Comparison of ENCODE assay signal across 16 cellular contexts in the genomic region with DNA sequence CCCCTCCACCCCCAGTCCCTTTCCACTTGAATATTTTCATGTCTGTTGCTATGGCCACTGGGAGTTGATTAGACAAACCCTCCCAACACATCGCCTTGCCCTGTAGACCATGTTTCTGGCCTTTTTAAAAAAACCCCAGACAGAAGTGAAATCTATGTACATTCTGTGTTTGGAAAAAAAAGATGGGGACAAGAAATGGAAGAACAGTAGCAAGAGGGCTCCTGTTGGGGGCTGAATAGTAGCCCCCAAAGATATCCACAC.
A peak's percentile ranks its signal among the peaks of the same experiment; 100 is the strongest.
DNase-seq lines count a peak whose midpoint lies in the region; ATAC-seq, FAIRE-seq and TF ChIP-seq lines count a peak whose summit lies in the region.
"Had no signal": no experiment of that assay in that cellular context is flagged by ENCODE, and none has a peak within 500 bp of the region (broad histone marks: within the 10 kb centered on the region; RNA-seq: fewer than 3 reads in every experiment).

No MANE protein-coding gene starts in this region.

- H3K27ac ChIP-seq in HepG2 (ENCODE audit: extremely low read length, insufficient read depth, low read length) (peak overlapping the region; percentile 18), right lobe of liver (no peak overlapping the region), brain microvascular endothelial cell (peak overlapping the region; percentile 80), mucosa of rectum (ENCODE audit: low read depth in 2 of 2, low read length in 2 of 2) (peak overlapping the region; percentile 65 to 68)
- H3K27ac ChIP-seq: tibial artery had no signal

- no peak for DNase-seq in HepG2 (ENCODE audit: low spot score)
- no peak for DNase-seq in right lobe of liver
- no peak for DNase-seq in brain microvascular endothelial cell
- DNase-seq in MG63: no peak
- no peak for DNase-seq in NCI-H82 treated with DMSO at 0.1 percent for 48 hours (lab: John Stamatoyannopoulos, UW; ENCODE audit: unreplicated experiment)
- DNase-seq in NCI-H446 treated with DMSO at 0.1 percent for 48 hours (lab: John Stamatoyannopoulos, UW): no peak
- DNase-seq: activated CD4-positive, alpha-beta T cell treated with anti-CD3 and anti-CD28 coated beads, Interleukin-2, amount 10 ng/mL, durations not matched to agents 24 days and 14 days; activated naive CD8-positive, alpha-beta T cell treated with anti-CD3 and anti-CD28 coated beads, Interleukin-2, amount 10 ng/mL, durations not matched to agents 7 days and 5 days; activated T-cell treated with anti-CD3 and anti-CD28 coated beads, Interleukin-2, amount 50 U/mL, for 1 hour; T-helper 2 cell had no signal

- H4K20me1 ChIP-seq in HepG2 (ENCODE audit: insufficient read depth, low read length): no peaks in the 10 kb centered on the region

- no peak overlapping the region for H3K9ac ChIP-seq in HepG2 (ENCODE audit: insufficient read depth, low read depth, low read length)
- H3K9ac ChIP-seq in mucosa of rectum (ENCODE audit: low read depth in 1 of 2, low read length in 2 of 2): no peak overlapping the region

- H3K27me3 ChIP-seq in HepG2 (ENCODE audit: control insufficient read depth in 1 of 2, insufficient read depth in 2 of 2, low read length in 2 of 2): no peaks in the 10 kb centered on the region
- H3K27me3 ChIP-seq in right lobe of liver: no peaks in the 10 kb centered on the region
- H3K27me3 ChIP-seq in brain microvascular endothelial cell (replicated peaks): no peaks in the 10 kb centered on the region
- H3K27me3 ChIP-seq in mucosa of rectum (ENCODE audit: control insufficient read depth in 2 of 2, insufficient read depth in 2 of 2, low read length in 2 of 2): no peaks in the 10 kb centered on the region
- H3K27me3 ChIP-seq in MG63: no peaks in the 10 kb centered on the region

- TF ChIP-seq CTCF in HepG2 (CRISPR knock-in tag; IDR thresholded peaks at IDR 0.05) (no peak), right lobe of liver (IDR thresholded peaks at IDR 0.05) (no peak), brain microvascular endothelial cell (IDR thresholded peaks at IDR 0.05; ENCODE audit: low read depth, low read length, missing control alignments) (no peak)

- H3K9me3 ChIP-seq in HepG2 (ENCODE audit: low read length) (no peaks in the 10 kb centered on the region), right lobe of liver (no peaks in the 10 kb centered on the region), mucosa of rectum (ENCODE audit: control insufficient read depth in 2 of 2, low read length in 2 of 2) (no peaks in the 10 kb centered on the region), MG63 (no peaks in the 10 kb centered on the region)
- H3K9me3 ChIP-seq: tibial artery had no signal

- CTCF ChIA-PET in HepG2 (lab: Yijun Ruan, JAX; ENCODE audit: low intra/inter-chr PET ratio, low total read pairs): no interaction called here

- H3K4me3 ChIP-seq in HepG2 (replicated peaks in 1 of 3; ENCODE audit: insufficient read depth in 1 of 3, low read depth in 2 of 3, low read length in 3 of 3) (no peak overlapping the region), right lobe of liver (no peak overlapping the region), brain microvascular endothelial cell (ENCODE audit: low read depth, low read length) (no peak overlapping the region), mucosa of rectum (ENCODE audit: low read length in 2 of 2) (no peak overlapping the region), MG63 (no peak overlapping the region)
- H3K4me3 ChIP-seq: K562, tibial artery had no signal

- BruUV-seq in HepG2 (replicated peaks; lab: Mats Ljungman, UMichigan): no TSS peak

- no peak overlapping the region for H3K4me2 ChIP-seq in HepG2 (ENCODE audit: low read depth, low read length)

- in situ Hi-C loops in HepG2 (cut with HindIII; ENCODE audit: extremely low pct_ligation_motif_present, low pct_unique_long_range_greater_than_20kb) (no loop called here), brain microvascular endothelial cell (cut with HindIII; ENCODE audit: low pct_ligation_motif_present, low sequenced_read_pairs) (no loop called here)

- H2AFZ ChIP-seq in HepG2 (ENCODE audit: low read length): no peak overlapping the region

- POLR2A ChIA-PET in HepG2 (lab: Yijun Ruan, JAX): interaction anchor here (2.6 to 2.9 kb wide), 2 partner anchors 8 to 15 kb away, joined by 9 to 19 read pairs; no protein-coding TSS in a partner anchor

- ATAC-seq in HepG2 (no peak), right lobe of liver (no peak), GM18520 (IDR thresholded peaks at IDR 0.05; ENCODE audit: unreplicated experiment) (no peak)
- ATAC-seq: K562 had no signal

- TF ChIP-seq POLR2A in HepG2 (IDR thresholded peaks at IDR 0.05; ENCODE audit: insufficient read depth in 1 of 2, low read depth in 2 of 2, low read length in 2 of 2): no peak
- no peak for TF ChIP-seq POLR2A in right lobe of liver (IDR thresholded peaks at IDR 0.05)

- no peak for FAIRE-seq in HepG2 (lab: Jason Lieb, UNC)
- FAIRE-seq: A204.1, K562, kidney had no signal

- H3K4me1 ChIP-seq in HepG2 (ENCODE audit: insufficient read depth, low read length) (peaks cover 100% of the 10 kb centered on the region), right lobe of liver (no peaks in the 10 kb centered on the region), mucosa of rectum (ENCODE audit: control insufficient read depth in 2 of 2, insufficient read depth in 2 of 2, low read length in 2 of 2) (peaks cover 15 to 28% of the 10 kb centered on the region in 2 donors)

- H3K36me3 ChIP-seq in HepG2 (replicated peaks in 1 of 2; ENCODE audit: control insufficient read depth in 1 of 2, insufficient read depth in 2 of 2, low read length in 2 of 2) (peaks cover 2 to 6% of the 10 kb centered on the region in 2 experiments; a peak in 4 of 5 replicates), right lobe of liver (no peaks in the 10 kb centered on the region), brain microvascular endothelial cell (replicated peaks) (peaks cover 11% of the 10 kb centered on the region), mucosa of rectum (ENCODE audit: control insufficient read depth in 2 of 2, insufficient read depth in 2 of 2, low read length in 2 of 2) (peaks cover 3 to 8% of the 10 kb centered on the region in 2 donors), MG63 (no peaks in the 10 kb centered on the region)
- H3K36me3 ChIP-seq: tibial artery had no signal

- peaks cover 51% of the 10 kb centered on the region for H3K79me2 ChIP-seq in HepG2 (ENCODE audit: insufficient read depth, low read length)

- no peak for TF ChIP-seq RAD21 in HepG2 (CRISPR knock-in tag; IDR thresholded peaks at IDR 0.05)

- WGBS in HepG2 (ENCODE audit: low lambda C conversion rate): 100% methylated on average over 1 of the region's 1 CpG
- WGBS in right lobe of liver (ENCODE audit: insufficient coverage, low coverage, low lambda C conversion rate, missing lambda C conversion rate): 64% methylated on average over 1 of the region's 1 CpG

- TF ChIP-seq EP300 in HepG2 (IDR thresholded peaks at IDR 0.05; ENCODE audit: low read depth in 2 of 2, low read length in 2 of 2) (no peak), HepG2 (CRISPR knock-in tag; IDR thresholded peaks at IDR 0.05; ENCODE audit: borderline replicate concordance) (no peak)

- intact Hi-C loops in HepG2 (cut with micrococcal nuclease; ENCODE audit: unreplicated experiment) (no loop called here), right lobe of liver (cut with DNase I) (no loop called here)

TF ChIP-seq in HepG2, 621 proteins besides CTCF, POLR2A, EP300 and RAD21:
- no peak for TF ChIP-seq ZNF264 (CRISPR knock-in tag; IDR thresholded peaks at IDR 0.05)
- TF ChIP-seq HHEX (CRISPR knock-in tag; IDR thresholded peaks at IDR 0.05): no peak
- TF ChIP-seq RBM22 (optimal IDR thresholded peaks at IDR 0.05; ENCODE audit: low read length): peak; percentile 11
- no peak for TF ChIP-seq ZSCAN22 (CRISPR knock-in tag; IDR thresholded peaks at IDR 0.05)
- TF ChIP-seq ZBTB8A (CRISPR knock-in tag; IDR thresholded peaks at IDR 0.05; ENCODE audit: borderline replicate concordance, low read depth): no peak
- TF ChIP-seq ZBTB20 (CRISPR knock-in tag; IDR thresholded peaks at IDR 0.05; ENCODE audit: borderline replicate concordance, low read depth): no peak
- TF ChIP-seq MBD4 (IDR thresholded peaks at IDR 0.05; ENCODE audit: borderline replicate concordance, low read length): no peak
- TF ChIP-seq HNRNPK (IDR thresholded peaks at IDR 0.05; ENCODE audit: low read depth, low read length, poor library complexity, severe bottlenecking): no peak
- 0 out of 2 replicates have a peak, but pooled peaks have one; percentile 9 for TF ChIP-seq RFX1 (IDR thresholded peaks at IDR 0.05)
- TF ChIP-seq RAD51 (IDR thresholded peaks at IDR 0.05; ENCODE audit: borderline replicate concordance): no peak
- TF ChIP-seq SALL2 (CRISPR knock-in tag; IDR thresholded peaks at IDR 0.05): no peak
- TF ChIP-seq PCBP1 (IDR thresholded peaks at IDR 0.05; ENCODE audit: borderline replicate concordance, low read depth, low read length): no peak
- no peak for TF ChIP-seq SPEN (CRISPR knock-in tag; IDR thresholded peaks at IDR 0.05; ENCODE audit: low read depth)
TF ChIP-seq in HepG2: peak in this region for 2.

Comparison
In these comparisons a context has a peak if more than half of its experiments do, and no peak if none do; other contexts are left out.
1. H3K27ac ChIP-seq: peak in HepG2 (single experiment), brain microvascular endothelial cell (single experiment) and mucosa of rectum (2 of 2); none in right lobe of liver (0 of 3).